In genomic region chr2:95433373-95433772, GRCh38 we compare ENCODE assay signal across 6 cellular contexts. TPM values are rescaled to one million over a fixed set of nuclear protein-coding genes. Genes with fewer than 3 reads are reported as not detected.
"Had no signal": no experiment of that assay in that cellular context is flagged by ENCODE, and none has a peak within 500 bp of the region (broad histone marks: within the 10 kb centered on the region; RNA-seq: fewer than 3 reads in every experiment).

No MANE protein-coding gene starts in this region.

RNA-seq across cellular contexts. Expression of gene TRIM43B, which starts 51.2 kb away (rescaled TPM):
- total RNA-seq: HepG2, HT1080, K562, M059J, SK-MEL-5 had no signal
- polyA plus RNA-seq: HepG2, IgD-negative memory B cell, K562 had no signal
